Comparison of ENCODE assay signal across 18 cellular contexts in genomic region chr3:154872089-154872488, GRCh38.
"Had no signal": no experiment of that assay in that cellular context is flagged by ENCODE, and none has a peak within 500 bp of the region (broad histone marks: within the 10 kb centered on the region; RNA-seq: fewer than 3 reads in every experiment).

No MANE protein-coding gene starts in this region.

- H3K4me1 ChIP-seq: left ventricle myocardium inferior, tibial artery had no signal

- ATAC-seq: effector memory CD8-positive, alpha-beta T cell; naive thymus-derived CD8-positive, alpha-beta T cell; stimulated activated naive CD8-positive, alpha-beta T cell treated with anti-CD3 and anti-CD28 coated beads, Interleukin-15, Interleukin-2, amounts not matched to agents 100 U/mL and 50 U/mL, for 24 hours; T-cell had no signal

- H3K36me3 ChIP-seq: left ventricle myocardium inferior, tibial artery had no signal

- H3K27ac ChIP-seq: left ventricle myocardium inferior, tibial artery had no signal

- H3K27me3 ChIP-seq: tibial artery had no signal

- H3K4me3 ChIP-seq: left ventricle myocardium inferior, tibial artery had no signal

- DNase-seq: activated B cell treated with CpG ODN at 0.5 μM for 24 hours; activated CD4-positive, alpha-beta memory T cell treated with anti-CD3 and anti-CD28 coated beads for 36 hours; activated CD4-positive, alpha-beta T cell treated with anti-CD3 and anti-CD28 coated beads for 4 hours; activated naive CD8-positive, alpha-beta T cell treated with anti-CD3 and anti-CD28 coated beads for 36 hours; activated T-cell treated with anti-CD3 and anti-CD28 coated beads for 4 hours; caudate nucleus; effector memory CD8-positive, alpha-beta T cell; hypothalamus; islet precursor cell; left ventricle myocardium inferior; naive thymus-derived CD8-positive, alpha-beta T cell; nucleus accumbens; stimulated activated CD4-positive, alpha-beta T cell treated with anti-CD3 and anti-CD28 coated beads, Interleukin-12 subunit alpha, Interleukin-12 subunit beta, amount 100 ng/mL, for 4 hours; stimulated activated CD4-positive, alpha-beta T cell treated with anti-CD3 and anti-CD28 coated beads, Interleukin-1b, Interleukin-23, amount 100 ng/mL, for 48 hours; stimulated activated naive CD8-positive, alpha-beta T cell treated with anti-CD3 and anti-CD28 coated beads, Interleukin-15, Interleukin-2, amounts not matched to agents 100 U/mL and 50 U/mL, for 24 hours; substantia nigra; T-cell; tibial artery had no signal

- H3K9me3 ChIP-seq: tibial artery had no signal
